Comparison of ENCODE assay signal across 1 cellular context in genomic region chr11:133269272-133269671, GRCh38.
A peak's percentile ranks its signal among the peaks of the same experiment; 100 is the strongest.
TF ChIP-seq lines count a peak whose summit lies in the region.

No MANE protein-coding gene starts in this region.

TF ChIP-seq in GM12878, 131 proteins besides CTCF, POLR2A, EP300 and RAD21 (continued from another document):
- TF ChIP-seq, protein P1, sequence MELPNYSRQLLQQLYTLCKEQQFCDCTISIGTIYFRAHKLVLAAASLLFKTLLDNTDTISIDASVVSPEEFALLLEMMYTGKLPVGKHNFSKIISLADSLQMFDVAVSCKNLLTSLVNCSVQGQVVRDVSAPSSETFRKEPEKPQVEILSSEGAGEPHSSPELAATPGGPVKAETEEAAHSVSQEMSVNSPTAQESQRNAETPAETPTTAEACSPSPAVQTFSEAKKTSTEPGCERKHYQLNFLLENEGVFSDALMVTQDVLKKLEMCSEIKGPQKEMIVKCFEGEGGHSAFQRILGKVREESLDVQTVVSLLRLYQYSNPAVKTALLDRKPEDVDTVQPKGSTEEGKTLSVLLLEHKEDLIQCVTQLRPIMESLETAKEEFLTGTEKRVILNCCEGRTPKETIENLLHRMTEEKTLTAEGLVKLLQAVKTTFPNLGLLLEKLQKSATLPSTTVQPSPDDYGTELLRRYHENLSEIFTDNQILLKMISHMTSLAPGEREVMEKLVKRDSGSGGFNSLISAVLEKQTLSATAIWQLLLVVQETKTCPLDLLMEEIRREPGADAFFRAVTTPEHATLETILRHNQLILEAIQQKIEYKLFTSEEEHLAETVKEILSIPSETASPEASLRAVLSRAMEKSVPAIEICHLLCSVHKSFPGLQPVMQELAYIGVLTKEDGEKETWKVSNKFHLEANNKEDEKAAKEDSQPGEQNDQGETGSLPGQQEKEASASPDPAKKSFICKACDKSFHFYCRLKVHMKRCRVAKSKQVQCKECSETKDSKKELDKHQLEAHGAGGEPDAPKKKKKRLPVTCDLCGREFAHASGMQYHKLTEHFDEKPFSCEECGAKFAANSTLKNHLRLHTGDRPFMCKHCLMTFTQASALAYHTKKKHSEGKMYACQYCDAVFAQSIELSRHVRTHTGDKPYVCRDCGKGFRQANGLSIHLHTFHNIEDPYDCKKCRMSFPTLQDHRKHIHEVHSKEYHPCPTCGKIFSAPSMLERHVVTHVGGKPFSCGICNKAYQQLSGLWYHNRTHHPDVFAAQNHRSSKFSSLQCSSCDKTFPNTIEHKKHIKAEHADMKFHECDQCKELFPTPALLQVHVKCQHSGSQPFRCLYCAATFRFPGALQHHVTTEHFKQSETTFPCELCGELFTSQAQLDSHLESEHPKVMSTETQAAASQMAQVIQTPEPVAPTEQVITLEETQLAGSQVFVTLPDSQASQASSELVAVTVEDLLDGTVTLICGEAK (IDR thresholded peaks at IDR 0.05; ENCODE audit: borderline replicate concordance), result peak; percentile 97
- TF ChIP-seq EGR1 (IDR thresholded peaks at IDR 0.05; ENCODE audit: borderline replicate concordance in 1 of 2, low read depth in 2 of 2, low read length in 2 of 2) (no peak), EED (IDR thresholded peaks at IDR 0.05; ENCODE audit: low read depth) (peak; percentile 76), TBL1XR1 (IDR thresholded peaks at IDR 0.05; ENCODE audit: low read depth, low read length) (no peak), TCF12 (IDR thresholded peaks at IDR 0.05; ENCODE audit: low read depth, low read length) (peak; percentile 84; the same call in 1 of the 2 replicates), MXI1 (IDR thresholded peaks at IDR 0.05; ENCODE audit: low read depth, low read length) (no peak; the same call in 1 of the 2 replicates), RBBP5 (conservative IDR thresholded peaks at IDR 0.05) (no peak), CUX1 (IDR thresholded peaks at IDR 0.05; ENCODE audit: insufficient replicate concordance, low read depth, low read length) (peak; percentile 82), YBX1 (IDR thresholded peaks at IDR 0.05) (no peak), NFIC (IDR thresholded peaks at IDR 0.05; ENCODE audit: low read depth, low read length) (peak; percentile 95), SIX5 (IDR thresholded peaks at IDR 0.05; ENCODE audit: low read depth, low read length, severe bottlenecking) (no peak), NR2F1 (conservative IDR thresholded peaks at IDR 0.05) (peak; percentile 83), GATAD2B (conservative IDR thresholded peaks at IDR 0.05; ENCODE audit: low read depth) (0 out of 2 replicates have a peak, but pooled peaks have one; percentile 49), ZNF217 (IDR thresholded peaks at IDR 0.05) (peak; percentile 90), NR2C1 (IDR thresholded peaks at IDR 0.05) (no peak), SUPT20H (IDR thresholded peaks at IDR 0.05; ENCODE audit: borderline replicate concordance, control insufficient read depth, low read depth, low read length) (no peak), BCL11A (IDR thresholded peaks at IDR 0.05; ENCODE audit: low read depth, low read length) (peak; percentile 86), ZSCAN29 (IDR thresholded peaks at IDR 0.05) (no peak), PAX8 (IDR thresholded peaks at IDR 0.05) (no peak), ASH2L (IDR thresholded peaks at IDR 0.05; ENCODE audit: borderline replicate concordance, low read depth) (no peak), TCF7 (IDR thresholded peaks at IDR 0.05; ENCODE audit: borderline replicate concordance) (0 out of 2 replicates have a peak, but pooled peaks have one; percentile 28), PBX3 (IDR thresholded peaks at IDR 0.05; ENCODE audit: insufficient replicate concordance, low read depth, low read length) (no peak), SMAD5 (IDR thresholded peaks at IDR 0.05; ENCODE audit: low read depth) (no peak), NBN (IDR thresholded peaks at IDR 0.05) (peak; percentile 85; the same call in 1 of the 2 replicates), NR2C2 (IDR thresholded peaks at IDR 0.05; ENCODE audit: borderline replicate concordance, control insufficient read depth, insufficient read length, low read depth) (no peak), MLLT1 (IDR thresholded peaks at IDR 0.05) (peak; percentile 73; the same call in 1 of the 2 replicates), CBFB (IDR thresholded peaks at IDR 0.05; ENCODE audit: low read depth) (peak; percentile 61; the same call in 1 of the 2 replicates), PML (IDR thresholded peaks at IDR 0.05; ENCODE audit: low read length) (peak; percentile 60; the same call in 1 of the 2 replicates), NFXL1 (IDR thresholded peaks at IDR 0.05; ENCODE audit: borderline replicate concordance) (no peak), YY1 (IDR thresholded peaks at IDR 0.05; ENCODE audit: low read depth, low read length) (peak; percentile 3; the same call in 1 of the 2 replicates), SMARCA5 (IDR thresholded peaks at IDR 0.05) (no peak), ZNF384 (IDR thresholded peaks at IDR 0.05; ENCODE audit: borderline replicate concordance, low read depth, low read length) (peak; percentile 84), SIN3A (IDR thresholded peaks at IDR 0.05; ENCODE audit: low read depth, low read length) (no peak), ZNF622 (IDR thresholded peaks at IDR 0.05) (no peak), CHD2 (IDR thresholded peaks at IDR 0.05; ENCODE audit: borderline replicate concordance, low read depth, low read length) (no peak), EZH2 (IDR thresholded peaks at IDR 0.05; ENCODE audit: borderline replicate concordance, control insufficient read depth, low read depth, low read length) (no peak), ZBED1 (IDR thresholded peaks at IDR 0.05; ENCODE audit: borderline replicate concordance) (peak; percentile 88; the same call in 1 of the 2 replicates), ETV6 (conservative IDR thresholded peaks at IDR 0.05 in 1 of 2, IDR thresholded peaks at IDR 0.05 in 1 of 2; ENCODE audit: borderline replicate concordance in 1 of 2, low read depth in 1 of 2) (peak in 1 of 2 experiments; percentile 58; a peak in 1 of 4 replicates), SREBF1 (IDR thresholded peaks at IDR 0.05; ENCODE audit: low read length) (no peak)
- TF ChIP-seq, protein P2, sequence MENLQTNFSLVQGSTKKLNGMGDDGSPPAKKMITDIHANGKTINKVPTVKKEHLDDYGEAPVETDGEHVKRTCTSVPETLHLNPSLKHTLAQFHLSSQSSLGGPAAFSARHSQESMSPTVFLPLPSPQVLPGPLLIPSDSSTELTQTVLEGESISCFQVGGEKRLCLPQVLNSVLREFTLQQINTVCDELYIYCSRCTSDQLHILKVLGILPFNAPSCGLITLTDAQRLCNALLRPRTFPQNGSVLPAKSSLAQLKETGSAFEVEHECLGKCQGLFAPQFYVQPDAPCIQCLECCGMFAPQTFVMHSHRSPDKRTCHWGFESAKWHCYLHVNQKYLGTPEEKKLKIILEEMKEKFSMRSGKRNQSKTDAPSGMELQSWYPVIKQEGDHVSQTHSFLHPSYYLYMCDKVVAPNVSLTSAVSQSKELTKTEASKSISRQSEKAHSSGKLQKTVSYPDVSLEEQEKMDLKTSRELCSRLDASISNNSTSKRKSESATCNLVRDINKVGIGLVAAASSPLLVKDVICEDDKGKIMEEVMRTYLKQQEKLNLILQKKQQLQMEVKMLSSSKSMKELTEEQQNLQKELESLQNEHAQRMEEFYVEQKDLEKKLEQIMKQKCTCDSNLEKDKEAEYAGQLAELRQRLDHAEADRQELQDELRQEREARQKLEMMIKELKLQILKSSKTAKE (IDR thresholded peaks at IDR 0.05; ENCODE audit: low read depth, poor library complexity, severe bottlenecking), result peak; percentile 95
- TF ChIP-seq, protein P3, sequence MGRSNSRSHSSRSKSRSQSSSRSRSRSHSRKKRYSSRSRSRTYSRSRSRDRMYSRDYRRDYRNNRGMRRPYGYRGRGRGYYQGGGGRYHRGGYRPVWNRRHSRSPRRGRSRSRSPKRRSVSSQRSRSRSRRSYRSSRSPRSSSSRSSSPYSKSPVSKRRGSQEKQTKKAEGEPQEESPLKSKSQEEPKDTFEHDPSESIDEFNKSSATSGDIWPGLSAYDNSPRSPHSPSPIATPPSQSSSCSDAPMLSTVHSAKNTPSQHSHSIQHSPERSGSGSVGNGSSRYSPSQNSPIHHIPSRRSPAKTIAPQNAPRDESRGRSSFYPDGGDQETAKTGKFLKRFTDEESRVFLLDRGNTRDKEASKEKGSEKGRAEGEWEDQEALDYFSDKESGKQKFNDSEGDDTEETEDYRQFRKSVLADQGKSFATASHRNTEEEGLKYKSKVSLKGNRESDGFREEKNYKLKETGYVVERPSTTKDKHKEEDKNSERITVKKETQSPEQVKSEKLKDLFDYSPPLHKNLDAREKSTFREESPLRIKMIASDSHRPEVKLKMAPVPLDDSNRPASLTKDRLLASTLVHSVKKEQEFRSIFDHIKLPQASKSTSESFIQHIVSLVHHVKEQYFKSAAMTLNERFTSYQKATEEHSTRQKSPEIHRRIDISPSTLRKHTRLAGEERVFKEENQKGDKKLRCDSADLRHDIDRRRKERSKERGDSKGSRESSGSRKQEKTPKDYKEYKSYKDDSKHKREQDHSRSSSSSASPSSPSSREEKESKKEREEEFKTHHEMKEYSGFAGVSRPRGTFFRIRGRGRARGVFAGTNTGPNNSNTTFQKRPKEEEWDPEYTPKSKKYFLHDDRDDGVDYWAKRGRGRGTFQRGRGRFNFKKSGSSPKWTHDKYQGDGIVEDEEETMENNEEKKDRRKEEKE (IDR thresholded peaks at IDR 0.05), result no peak
- TF ChIP-seq, protein P4, sequence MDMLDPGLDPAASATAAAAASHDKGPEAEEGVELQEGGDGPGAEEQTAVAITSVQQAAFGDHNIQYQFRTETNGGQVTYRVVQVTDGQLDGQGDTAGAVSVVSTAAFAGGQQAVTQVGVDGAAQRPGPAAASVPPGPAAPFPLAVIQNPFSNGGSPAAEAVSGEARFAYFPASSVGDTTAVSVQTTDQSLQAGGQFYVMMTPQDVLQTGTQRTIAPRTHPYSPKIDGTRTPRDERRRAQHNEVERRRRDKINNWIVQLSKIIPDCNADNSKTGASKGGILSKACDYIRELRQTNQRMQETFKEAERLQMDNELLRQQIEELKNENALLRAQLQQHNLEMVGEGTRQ (IDR thresholded peaks at IDR 0.05; ENCODE audit: borderline replicate concordance, low read depth, low read length), result no peak
- TF ChIP-seq, protein P5, sequence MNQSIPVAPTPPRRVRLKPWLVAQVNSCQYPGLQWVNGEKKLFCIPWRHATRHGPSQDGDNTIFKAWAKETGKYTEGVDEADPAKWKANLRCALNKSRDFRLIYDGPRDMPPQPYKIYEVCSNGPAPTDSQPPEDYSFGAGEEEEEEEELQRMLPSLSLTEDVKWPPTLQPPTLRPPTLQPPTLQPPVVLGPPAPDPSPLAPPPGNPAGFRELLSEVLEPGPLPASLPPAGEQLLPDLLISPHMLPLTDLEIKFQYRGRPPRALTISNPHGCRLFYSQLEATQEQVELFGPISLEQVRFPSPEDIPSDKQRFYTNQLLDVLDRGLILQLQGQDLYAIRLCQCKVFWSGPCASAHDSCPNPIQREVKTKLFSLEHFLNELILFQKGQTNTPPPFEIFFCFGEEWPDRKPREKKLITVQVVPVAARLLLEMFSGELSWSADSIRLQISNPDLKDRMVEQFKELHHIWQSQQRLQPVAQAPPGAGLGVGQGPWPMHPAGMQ (IDR thresholded peaks at IDR 0.05; ENCODE audit: borderline replicate concordance), result no peak
